ENCODE assay signal across 9 cellular contexts in genomic region chr19:4557971-4558941, GRCh38. TPM values are rescaled to one million over a fixed set of nuclear protein-coding genes. Genes with fewer than 3 reads are reported as not detected.
DNase-seq lines count a peak whose midpoint lies in the region; FAIRE-seq and TF ChIP-seq lines count a peak whose summit lies in the region.
"Had no signal": no experiment of that assay in that cellular context is flagged by ENCODE, and none has a peak within 500 bp of the region (broad histone marks: within the 10 kb centered on the region; RNA-seq: fewer than 3 reads in every experiment).

No MANE protein-coding gene starts in this region.

- no peak for DNase-seq in ascending aorta (ENCODE audit: low spot score in 2 of 2)
- peak; percentile 61 for DNase-seq in left kidney (ENCODE audit: low read depth, low spot score)
- DNase-seq in small intestine = no peak
- no peak for DNase-seq in stimulated activated naive CD4-positive, alpha-beta T cell treated with Interleukin-2 at 50 U/mL for 16 hours (lab: John Stamatoyannopoulos, UW)
- DNase-seq: left cardiac atrium had no signal

- peaks cover 8% of the 10 kb centered on the region; the same call in 1 of the 2 replicates for H3K4me1 ChIP-seq in ES-I3 (ENCODE audit: insufficient read depth, low read length)
- no peaks in the 10 kb centered on the region for H3K4me1 ChIP-seq in Loucy (ENCODE audit: insufficient read depth, low read length, poor library complexity, severe bottlenecking)
- H3K4me1 ChIP-seq in ascending aorta = no peaks in the 10 kb centered on the region
- H3K4me1 ChIP-seq in urinary bladder (ENCODE audit: insufficient read depth) = no peaks in the 10 kb centered on the region
- no peaks in the 10 kb centered on the region for H3K4me1 ChIP-seq in small intestine (ENCODE audit: control insufficient read depth in 2 of 2, insufficient read depth in 1 of 2, low read depth in 1 of 2, low read length in 1 of 2)

- no peaks in the 10 kb centered on the region for H3K79me2 ChIP-seq in Loucy (ENCODE audit: insufficient read depth, low read length)

- H3K9ac ChIP-seq in ES-I3 (ENCODE audit: low read depth, low read length) (peak overlapping the region; percentile 13; the same call in 1 of the 2 replicates), Loucy (ENCODE audit: low read depth, low read length, poor library complexity, severe bottlenecking) (no peak overlapping the region)

- no peaks in the 10 kb centered on the region for H3K9me3 ChIP-seq in ES-I3 (ENCODE audit: control insufficient read depth, insufficient read depth, low read length)
- no peaks in the 10 kb centered on the region for H3K9me3 ChIP-seq in Loucy (ENCODE audit: insufficient read depth, low read depth, low read length)
- no peaks in the 10 kb centered on the region for H3K9me3 ChIP-seq in ascending aorta
- H3K9me3 ChIP-seq in small intestine (ENCODE audit: control insufficient read depth, low read depth) = no peaks in the 10 kb centered on the region

- TF ChIP-seq CTCF in Loucy (conservative IDR thresholded peaks at IDR 0.05; ENCODE audit: low read length) (peak; percentile 66), ascending aorta (IDR thresholded peaks at IDR 0.05) (peak; percentile 91 to 100 (median 100))

- WGBS in urinary bladder = 24% methylated on average over 44 of the region's 44 CpGs
- WGBS in small intestine, 3 donors = 20 to 30% (median 28%) methylated on average over 38 to 44 of the region's 44 CpGs

- H3K27ac ChIP-seq in ascending aorta (no peak overlapping the region), urinary bladder (ENCODE audit: low read depth) (no peak overlapping the region), small intestine (ENCODE audit: low read depth in 1 of 2, low read length in 1 of 2) (peak overlapping the region in 1 of 2 donors; percentile 17)

- peak overlapping the region; percentile 67; the same call in 1 of the 2 replicates for H2AFZ ChIP-seq in Loucy (ENCODE audit: low read length)

- no peak overlapping the region for H3K4me2 ChIP-seq in Loucy (ENCODE audit: low read depth, low read length, poor library complexity, severe bottlenecking)

- no peak for FAIRE-seq in small intestine (lab: Jason Lieb, UNC)

- intact Hi-C loops in ascending aorta (cut with DNase I) = loop anchor here (1.0 to 2.0 kb wide), 2 partner anchors 78 to 233 kb away; partner anchors contain the start of gene FEM1A

- H3K4me3 ChIP-seq in Loucy (ENCODE audit: low read length, poor library complexity, severe bottlenecking) = no peak overlapping the region
- H3K4me3 ChIP-seq in ascending aorta = peak overlapping the region; percentile 6 to 45
- peak overlapping the region; percentile 18 for H3K4me3 ChIP-seq in urinary bladder (ENCODE audit: low read depth, low read length)
- H3K4me3 ChIP-seq in small intestine (ENCODE audit: low read depth in 1 of 2, low read length in 2 of 2) = no peak overlapping the region

- no peaks in the 10 kb centered on the region for H4K20me1 ChIP-seq in Loucy (ENCODE audit: insufficient read depth, low read length, poor library complexity, severe bottlenecking)

- no peaks in the 10 kb centered on the region for H3F3A ChIP-seq in Loucy (ENCODE audit: low read depth)

- H3K27me3 ChIP-seq in Loucy (ENCODE audit: insufficient read depth, low read length, poor library complexity, severe bottlenecking) (no peaks in the 10 kb centered on the region), ascending aorta (no peaks in the 10 kb centered on the region), small intestine (ENCODE audit: control insufficient read depth in 2 of 2, insufficient read depth in 2 of 2, low read length in 2 of 2) (no peaks in the 10 kb centered on the region)

- H3K9me2 ChIP-seq in Loucy (replicated peaks; ENCODE audit: low read depth, low read length) = no peaks in the 10 kb centered on the region

- H3K36me3 ChIP-seq in ES-I3 (ENCODE audit: insufficient read depth, low read length) (no peaks in the 10 kb centered on the region), Loucy (ENCODE audit: insufficient read depth, low read length) (no peaks in the 10 kb centered on the region), ascending aorta (no peaks in the 10 kb centered on the region), urinary bladder (ENCODE audit: insufficient read depth) (no peaks in the 10 kb centered on the region), small intestine (ENCODE audit: control insufficient read depth in 2 of 2, insufficient read depth in 2 of 2, low read length in 2 of 2) (no peaks in the 10 kb centered on the region)

RNA-seq across cellular contexts. Expression of gene SEMA6B, which starts 1.2 kb away (rescaled TPM):
- 80.6 TPM for total RNA-seq in ascending aorta
- total RNA-seq in urinary bladder = 5.4 TPM
- polyA plus RNA-seq in urinary bladder = 14.1 TPM
- 1 to 10 TPM in 2 of 3 donors, under 1 TPM in 1; 0.22 to 6.0 (median 1.1) TPM for polyA plus RNA-seq in small intestine
- total RNA-seq: T-helper 1 cell treated with Interleukin-12 subunit alpha and Interleukin-12 subunit beta and Interleukin-4 antibody, amounts not matched to agents 30 ng/mL and 1 ng/mL, for 36 hours had no signal

RNA-seq across cellular contexts. Expression of gene LRG1, which starts 18.4 kb away (rescaled TPM):
- total RNA-seq in ascending aorta (3.3 TPM), urinary bladder (3.9 TPM)
- polyA plus RNA-seq in urinary bladder (4.6 TPM), small intestine (1 to 10 TPM in 1 of 3 donors, under 1 TPM in 2; 0.67 to 9.8 (median 0.81) TPM)

RNA-seq across cellular contexts. Expression of gene PLIN5, which starts 23.2 kb away (rescaled TPM):
- total RNA-seq in ascending aorta (17.1 TPM), urinary bladder (1.4 TPM)
- polyA plus RNA-seq in urinary bladder (5.7 TPM), small intestine (1 to 10 TPM in 2 of 3 donors, under 1 TPM in 1; 0.27 to 4.5 (median 2.5) TPM)
- total RNA-seq: T-helper 1 cell treated with Interleukin-12 subunit alpha and Interleukin-12 subunit beta and Interleukin-4 antibody, amounts not matched to agents 30 ng/mL and 1 ng/mL, for 36 hours had no signal

RNA-seq across cellular contexts. Expression of gene PLIN4, which starts 40.0 kb away (rescaled TPM):
- total RNA-seq in ascending aorta (15.1 TPM), urinary bladder (14.0 TPM)
- polyA plus RNA-seq in urinary bladder (55.7 TPM), small intestine (10 to 100 TPM in 1 of 3 donors, 1 to 10 TPM in 1, under 1 TPM in 1; 0.89 to 16.9 (median 1.4) TPM)
- total RNA-seq: T-helper 1 cell treated with Interleukin-12 subunit alpha and Interleukin-12 subunit beta and Interleukin-4 antibody, amounts not matched to agents 30 ng/mL and 1 ng/mL, for 36 hours had no signal

Comparison
In these comparisons a context has a peak if more than half of its experiments do, and no peak if none do; other contexts are left out.
1. H3K4me3 ChIP-seq: peak in ascending aorta (2 of 2) and urinary bladder (single experiment); none in Loucy (single experiment) and small intestine (0 of 2).
2. RNA of gene SEMA6B, which starts 1.2 kb away (total RNA-seq): 80.6 TPM in ascending aorta (single experiment); 5.4 TPM in urinary bladder (single experiment); every median in the first group is over 10 times any median in the second.